In genomic region chr3:111859061-111859973, GRCh38 we compare ENCODE assay signal across 8 cellular contexts. TPM values are rescaled to one million over a fixed set of nuclear protein-coding genes. Genes with fewer than 3 reads are reported as not detected.
DNase-seq lines count a peak whose midpoint lies in the region; ATAC-seq and TF ChIP-seq lines count a peak whose summit lies in the region.

TSS of gene PHLDB2 (plus strand) at chr3:111859265. CDS start at chr3:111884078, 24,813 bp downstream.

- H3K27ac ChIP-seq in neural progenitor cell: peak within 1 kb of the TSS; percentile 88
- peak within 1 kb of the TSS; percentile 86 for H3K27ac ChIP-seq in thymus (ENCODE audit: low read depth)

- TF ChIP-seq CTCF in neural progenitor cell (IDR thresholded peaks at IDR 0.05): peak; percentile 26

- H3K36me3 Mint-ChIP-seq in neural progenitor cell: no peaks in the 10 kb centered on the region

- WGBS in thymus: under 1% methylated on average over 78 of the region's 78 CpGs

- H4K20me1 ChIP-seq in neural progenitor cell (ENCODE audit: low read depth): peaks cover 12% of the 10 kb centered on the region

- H3K4me1 Mint-ChIP-seq in neural progenitor cell: peaks cover 52% of the 10 kb centered on the region

- H3K4me3 Mint-ChIP-seq in neural progenitor cell: peak within 1 kb of the TSS; percentile 97

- H3K9me3 Mint-ChIP-seq in neural progenitor cell: no peaks in the 10 kb centered on the region

- H3K4me2 ChIP-seq in neural progenitor cell: peak within 1 kb of the TSS; percentile 83

- H2AFZ ChIP-seq in neural progenitor cell (replicated peaks): peak within 1 kb of the TSS; percentile 96

- ATAC-seq in HG03045 (IDR thresholded peaks at IDR 0.05; ENCODE audit: unreplicated experiment): peak; percentile 19
- no peak for ATAC-seq in HG03095 (IDR thresholded peaks at IDR 0.05; ENCODE audit: unreplicated experiment)

- H3K9me3 ChIP-seq in neural progenitor cell (ENCODE audit: low read depth): no peaks in the 10 kb centered on the region
- no peaks in the 10 kb centered on the region for H3K9me3 ChIP-seq in thymus (ENCODE audit: control insufficient read depth)

- H3K9ac ChIP-seq in neural progenitor cell: peak within 1 kb of the TSS; percentile 89

- H3K36me3 ChIP-seq in neural progenitor cell (no peaks in the 10 kb centered on the region), thymus (ENCODE audit: control insufficient read depth, insufficient read depth) (no peaks in the 10 kb centered on the region)

- peaks cover 46% of the 10 kb centered on the region for H3F3A ChIP-seq in neural progenitor cell (ENCODE audit: low read depth)

- H3K4me3 ChIP-seq in neural progenitor cell: peak within 1 kb of the TSS; percentile 80
- peak within 1 kb of the TSS; percentile 67 for H3K4me3 ChIP-seq in thymus (ENCODE audit: low read length)

- H3K79me2 ChIP-seq in neural progenitor cell (ENCODE audit: low read depth): no peaks in the 10 kb centered on the region

- peak; percentile 87 for DNase-seq in GM03348 (ENCODE audit: low spot score)
- DNase-seq in activated T-helper 9 cell treated with anti-CD3 and anti-CD28 coated beads, Interleukin-2, amount 50 U/mL, for 16 hours (ENCODE audit: low read depth): peak; percentile 58
- peak; percentile 61 for DNase-seq in fibroblast of peridontal ligament (ENCODE audit: extremely low read depth)
- peak; percentile 96 for DNase-seq in neural progenitor cell (ENCODE audit: low spot score)

- H3K4me1 ChIP-seq in neural progenitor cell: peaks cover 37% of the 10 kb centered on the region
- peaks cover 4% of the 10 kb centered on the region for H3K4me1 ChIP-seq in thymus (ENCODE audit: control insufficient read depth, insufficient read depth, low read length)

- H3K27me3 ChIP-seq in neural progenitor cell: peaks cover 84% of the 10 kb centered on the region
- H3K27me3 ChIP-seq in thymus (ENCODE audit: control insufficient read depth, insufficient read depth): no peaks in the 10 kb centered on the region

- peak within 1 kb of the TSS; percentile 96 for H3K27ac Mint-ChIP-seq in neural progenitor cell

- peaks cover 10% of the 10 kb centered on the region for H3K27me3 Mint-ChIP-seq in neural progenitor cell (ENCODE audit: insufficient read depth, low read depth)

TF ChIP-seq in PFSK-1, 5 proteins besides CTCF, POLR2A, EP300 and RAD21:
- TF ChIP-seq FOXP2 (optimal IDR thresholded peaks at IDR 0.05; ENCODE audit: borderline replicate concordance, extremely low read depth, extremely low read length, insufficient read depth) (peak; percentile 33), SIN3A (IDR thresholded peaks at IDR 0.05; ENCODE audit: borderline replicate concordance, insufficient read depth, low read length) (no peak)

RNA-seq across cellular contexts. Expression of gene PHLDB2, which starts in this region (rescaled TPM):
- polyA plus RNA-seq in PFSK-1 (2012; ENCODE audit: insufficient read length, low read depth): 0.90 TPM
- total RNA-seq in neural progenitor cell (ENCODE audit: low replicate concordance): 12.8 and 15.9 TPM in 2 replicates
- 37.8 TPM for polyA plus RNA-seq in thymus
